ENCODE assay signal across 8 cellular contexts in the genomic region with DNA sequence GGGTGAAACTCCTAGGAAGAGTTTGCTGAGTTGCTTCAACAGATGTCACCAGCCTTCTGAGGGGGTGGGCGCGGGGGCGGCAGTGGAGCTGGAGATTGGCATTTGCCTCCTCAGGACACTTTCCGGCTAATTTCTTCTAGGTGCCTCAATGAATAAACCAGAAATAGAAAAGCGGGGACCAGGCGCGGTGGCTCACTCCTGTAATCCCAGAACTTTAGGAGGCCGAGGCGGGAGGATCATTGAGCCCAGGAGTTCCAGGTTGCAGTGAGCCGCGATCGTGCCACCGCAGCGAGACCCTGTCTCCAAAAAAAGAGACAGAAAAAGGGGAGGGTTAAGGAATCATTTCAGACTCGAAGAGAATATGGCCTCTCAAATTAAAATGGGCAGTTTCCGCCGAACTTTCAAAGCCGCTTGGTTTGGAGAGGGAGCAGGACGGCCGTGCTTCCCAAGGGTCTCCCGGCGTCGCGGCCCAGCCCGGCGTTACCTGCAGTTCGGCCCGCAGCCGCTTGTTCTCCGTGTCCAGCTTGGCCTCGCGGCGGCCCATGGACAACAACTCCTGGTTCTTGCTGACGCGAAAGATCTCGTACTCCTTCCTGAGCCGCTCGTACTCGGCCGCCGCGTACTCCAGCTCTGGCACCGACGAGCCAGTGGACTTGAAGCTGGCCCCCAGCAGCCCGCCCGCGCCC. TPM values are rescaled to one million over a fixed set of nuclear protein-coding genes. Genes with fewer than 3 reads are reported as not detected.
A peak's percentile ranks its signal among the peaks of the same experiment; 100 is the strongest.
DNase-seq lines count a peak whose midpoint lies in the region; ATAC-seq and TF ChIP-seq lines count a peak whose summit lies in the region.

No MANE protein-coding gene starts in this region.

- no peaks in the 10 kb centered on the region for H3K9me3 Mint-ChIP-seq in HFFc6
- no peaks in the 10 kb centered on the region for H3K9me3 Mint-ChIP-seq in activated naive CD4-positive, alpha-beta T cell treated with anti-CD3 and anti-CD28 coated beads for 36 hours

- H3K4me3 Mint-ChIP-seq in HFFc6, result peak overlapping the region; percentile 98
- H3K4me3 Mint-ChIP-seq in activated naive CD4-positive, alpha-beta T cell treated with anti-CD3 and anti-CD28 coated beads for 36 hours, result peak overlapping the region; percentile 86

- peak overlapping the region; percentile 59 to 98 for H3K4me3 ChIP-seq in neuronal stem cell (ENCODE audit: low read length in 2 of 2)

- H3K4me1 ChIP-seq in neuronal stem cell (ENCODE audit: control insufficient read depth in 2 of 2, insufficient read depth in 1 of 2, low read depth in 1 of 2, low read length in 2 of 2), result peaks cover 4% of the 10 kb centered on the region in 2 donors

- ATAC-seq in GM18520 (IDR thresholded peaks at IDR 0.05; ENCODE audit: unreplicated experiment), result no peak

- no peak overlapping the region for H2AK5ac ChIP-seq in neuronal stem cell (ENCODE audit: low read depth, low read length)

- WGBS in neuronal stem cell (ENCODE audit: extremely low coverage in 2 of 2, insufficient read length in 2 of 2, insufficient replicate concordance in 1 of 2), 2 donors, result no CpG with 5 or more reads among the region's 47 CpGs

- H3K4ac ChIP-seq in neuronal stem cell (ENCODE audit: low read length), result no peak overlapping the region

- H2BK5ac ChIP-seq in neuronal stem cell (ENCODE audit: low read length), result no peak overlapping the region

- peak; percentile 49 for TF ChIP-seq CTCF in HFFc6 (IDR thresholded peaks at IDR 0.05)

- no peaks in the 10 kb centered on the region for H3K9me3 ChIP-seq in neuronal stem cell (replicated peaks in 1 of 2; ENCODE audit: control insufficient read depth in 2 of 2, insufficient read depth in 1 of 2, low read depth in 1 of 2, low read length in 2 of 2)

- H3K27ac ChIP-seq in neuronal stem cell (replicated peaks; ENCODE audit: low read length), result peak overlapping the region; percentile 84

- H3K79me1 ChIP-seq in neuronal stem cell (ENCODE audit: low read depth, low read length), result peaks cover 3% of the 10 kb centered on the region

- H3K27me3 Mint-ChIP-seq in HFFc6 (ENCODE audit: insufficient read depth), result no peaks in the 10 kb centered on the region
- no peaks in the 10 kb centered on the region for H3K27me3 Mint-ChIP-seq in activated naive CD4-positive, alpha-beta T cell treated with anti-CD3 and anti-CD28 coated beads for 36 hours (ENCODE audit: low read depth)

- H3K4me1 Mint-ChIP-seq in HFFc6 (ENCODE audit: low read depth), result peaks cover 54% of the 10 kb centered on the region
- H3K4me1 Mint-ChIP-seq in activated naive CD4-positive, alpha-beta T cell treated with anti-CD3 and anti-CD28 coated beads for 36 hours (ENCODE audit: low read depth), result peaks cover 36% of the 10 kb centered on the region

- H2BK12ac ChIP-seq in neuronal stem cell (ENCODE audit: low read length), result no peak overlapping the region

- H3K36me3 Mint-ChIP-seq in HFFc6 (ENCODE audit: low read depth), result peaks cover 30% of the 10 kb centered on the region
- H3K36me3 Mint-ChIP-seq in activated naive CD4-positive, alpha-beta T cell treated with anti-CD3 and anti-CD28 coated beads for 36 hours (ENCODE audit: low read depth), result peaks cover 7% of the 10 kb centered on the region

- H3K14ac ChIP-seq in neuronal stem cell (ENCODE audit: low read length), result no peak overlapping the region

- H4K91ac ChIP-seq in neuronal stem cell (ENCODE audit: low read depth, low read length, poor library complexity), result no peak overlapping the region

- H3K36me3 ChIP-seq in neuronal stem cell (replicated peaks in 1 of 2; ENCODE audit: control insufficient read depth in 2 of 2, insufficient read depth in 2 of 2, low read length in 2 of 2), result peaks cover 4 to 33% of the 10 kb centered on the region in 2 donors

- no peak overlapping the region for H2BK120ac ChIP-seq in neuronal stem cell (ENCODE audit: low read depth, low read length)

- H4K8ac ChIP-seq in neuronal stem cell (ENCODE audit: low read depth, low read length), result peak overlapping the region; percentile 43

- peak overlapping the region; percentile 97 for H3K18ac ChIP-seq in neuronal stem cell (ENCODE audit: low read length)

- peak overlapping the region; percentile 96 for H3K23ac ChIP-seq in neuronal stem cell (ENCODE audit: low read depth, low read length, poor library complexity)

- CTCF ChIA-PET in activated naive CD4-positive, alpha-beta T cell treated with anti-CD3 and anti-CD28 coated beads for 36 hours (lab: Charles Lee), result interaction anchor here (0.5 to 1.8 kb wide), 2 partner anchors 9 to 754 kb away, joined by 3 to 4 read pairs; no protein-coding TSS in a partner anchor

- H2AFZ ChIP-seq in neuronal stem cell (ENCODE audit: low read length), result peak overlapping the region; percentile 98

- peak overlapping the region; percentile 56 for H3K4me2 ChIP-seq in neuronal stem cell (ENCODE audit: insufficient read depth, low read length, poor library complexity, severe bottlenecking)

- H2BK15ac ChIP-seq in neuronal stem cell (ENCODE audit: low read length), result no peak overlapping the region

- peak overlapping the region; percentile 94 for H3K9ac ChIP-seq in neuronal stem cell (ENCODE audit: low read depth, low read length, poor library complexity)

- no peaks in the 10 kb centered on the region for H3K27me3 ChIP-seq in neuronal stem cell (ENCODE audit: control insufficient read depth in 3 of 3, insufficient read depth in 3 of 3, low read depth in 1 of 3, low read length in 3 of 3)

- peak; percentile 20 to 58 (median 41) for DNase-seq in NCI-H1417 (lab: John Stamatoyannopoulos, UW)
- no peak for DNase-seq in NCI-H1417 treated with DMSO at 0.1 percent for 48 hours (lab: John Stamatoyannopoulos, UW)
- peak; percentile 52 for DNase-seq in HFFc6
- peak; percentile 32 for DNase-seq in NCI-H460 (ENCODE audit: extremely low read depth, low read depth)
- DNase-seq in activated naive CD4-positive, alpha-beta T cell treated with anti-CD3 and anti-CD28 coated beads for 36 hours, result peak; percentile 46
- peak; percentile 34 for DNase-seq in foreskin melanocyte
- peak; percentile 59 for DNase-seq in neuronal stem cell (ENCODE audit: low spot score)

- intact Hi-C loops in activated naive CD4-positive, alpha-beta T cell treated with anti-CD3 and anti-CD28 coated beads for 36 hours (cut with micrococcal nuclease), result loop anchor here (1.0 to 10.0 kb wide), 15 partner anchors 61 to 1765 kb away; partner anchors contain the start of genes ASTE1, CDV3, CEP63 and DNAJC13

- peak overlapping the region; percentile 91 for H3K27ac Mint-ChIP-seq in HFFc6
- H3K27ac Mint-ChIP-seq in activated naive CD4-positive, alpha-beta T cell treated with anti-CD3 and anti-CD28 coated beads for 36 hours, result peak overlapping the region; percentile 72

RNA-seq across cellular contexts. Expression of gene NPHP3, which starts 0.6 kb away (rescaled TPM):
- total RNA-seq in HFFc6 (2021; fragmentation: NEBNext Ultra II Directional; extraction: Animal tissue kit (Norgen Biotek cat#: 25700)), result 10 to 100 TPM; 17.6 to 21.6 (median 19.0) TPM
- total RNA-seq in NCI-H460 (2014; rRNA removed; shearing (Covaris generic)), result 14.5 and 19.7 TPM in 2 replicates
- polyA plus RNA-seq in NCI-H460 (2014; cell fraction: nucleus; rRNA removed), result 27.7 and 33.6 TPM in 2 replicates
- total RNA-seq in activated naive CD4-positive, alpha-beta T cell treated with anti-CD3 and anti-CD28 coated beads for 36 hours, result 10 to 100 TPM; 11.4 to 11.6 TPM
- polyA plus RNA-seq in neuronal stem cell (2013, experiment 1 of 2), result 11.5 TPM
- polyA plus RNA-seq in neuronal stem cell (2013, experiment 2 of 2), result 12.5 TPM
